ENCODE assay signal across 15 cellular contexts in the genomic region with DNA sequence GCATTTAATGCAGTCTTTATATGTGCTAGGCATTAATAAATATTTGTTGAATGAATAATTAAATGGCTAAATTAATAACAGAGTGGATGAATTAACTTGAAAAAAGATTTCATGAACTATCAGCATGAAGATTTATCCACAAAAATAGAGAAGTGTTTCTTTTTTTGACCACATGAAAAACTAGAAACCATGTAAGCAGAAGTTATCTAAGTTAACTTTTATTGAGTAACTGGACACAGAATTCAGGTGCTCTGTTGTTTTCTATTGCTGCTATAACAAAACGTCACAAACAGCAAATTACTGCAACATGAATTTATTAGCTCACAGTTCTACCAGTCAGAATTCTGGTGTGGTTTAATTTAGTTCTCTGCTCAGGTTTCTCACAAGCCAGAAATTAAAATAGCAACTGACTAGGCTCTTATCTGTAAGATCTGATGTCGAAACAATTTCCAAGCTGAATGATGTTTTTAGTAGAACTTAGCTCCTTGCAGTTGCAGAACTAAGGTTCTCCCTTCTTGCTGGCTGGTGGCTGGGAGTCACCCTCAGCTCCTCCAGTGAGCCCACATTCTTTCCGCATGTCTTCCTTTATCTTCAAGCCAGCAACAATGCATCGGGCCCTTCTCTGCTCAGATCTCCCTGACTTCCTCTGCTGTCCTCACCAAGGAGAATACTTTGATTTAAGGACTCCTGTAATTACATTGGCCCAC.
DNase-seq lines count a peak whose midpoint lies in the region; ATAC-seq and TF ChIP-seq lines count a peak whose summit lies in the region.
"Had no signal": no experiment of that assay in that cellular context is flagged by ENCODE, and none has a peak within 500 bp of the region (broad histone marks: within the 10 kb centered on the region; RNA-seq: fewer than 3 reads in every experiment).

No MANE protein-coding gene starts in this region.

- peak; percentile 57 for ATAC-seq in aorta (ENCODE audit: low FRiP score)

- H3K27me3 ChIP-seq in mammary epithelial cell (ENCODE audit: insufficient read depth, low read length) (no peaks in the 10 kb centered on the region), breast epithelium (no peaks in the 10 kb centered on the region), PC-9 (ENCODE audit: insufficient read depth, low read depth) (no peaks in the 10 kb centered on the region), aorta (ENCODE audit: control insufficient read depth in 1 of 2, insufficient read depth in 2 of 2, low read length in 1 of 2) (no peaks in the 10 kb centered on the region)
- H3K27me3 ChIP-seq: tibial artery had no signal

- CTCF ChIA-PET in mammary epithelial cell (lab: Charles Lee; ENCODE audit: low non-redundant PET) (no interaction called here), PC-9 (lab: Charles Lee) (no interaction called here)

- no peaks in the 10 kb centered on the region for H3K9me3 ChIP-seq in mammary epithelial cell (replicated peaks; ENCODE audit: insufficient read depth, low read length)
- H3K9me3 ChIP-seq in breast epithelium = no peaks in the 10 kb centered on the region
- no peaks in the 10 kb centered on the region; the same call in 1 of the 2 replicates for H3K9me3 ChIP-seq in PC-9 (ENCODE audit: insufficient read depth, low read depth)
- no peaks in the 10 kb centered on the region for H3K9me3 ChIP-seq in aorta (ENCODE audit: control insufficient read depth, low read length)
- H3K9me3 ChIP-seq: tibial artery had no signal

- BruUV-seq in mammary epithelial cell (replicated peaks; lab: Mats Ljungman, UMichigan) = no TSS peak
- no TSS peak for BruUV-seq in PC-9 (replicated peaks; lab: Mats Ljungman, UMichigan)

- H3K36me3 ChIP-seq in mammary epithelial cell (ENCODE audit: insufficient read depth, low read length) (no peaks in the 10 kb centered on the region), breast epithelium (no peaks in the 10 kb centered on the region), PC-9 (ENCODE audit: low read depth) (no peaks in the 10 kb centered on the region), aorta (ENCODE audit: control insufficient read depth in 1 of 2, insufficient read depth in 2 of 2, low read length in 1 of 2) (no peaks in the 10 kb centered on the region)
- H3K36me3 ChIP-seq: tibial artery had no signal

- H3K79me2 ChIP-seq in mammary epithelial cell (ENCODE audit: insufficient read depth, low read length) (no peaks in the 10 kb centered on the region), PC-9 (ENCODE audit: low read depth) (no peaks in the 10 kb centered on the region)

- no peak for TF ChIP-seq POLR2A in breast epithelium (IDR thresholded peaks at IDR 0.05)

- H3K27ac ChIP-seq in mammary epithelial cell (ENCODE audit: insufficient read depth, low read depth, low read length) (no peak overlapping the region), breast epithelium (no peak overlapping the region), PC-9 (no peak overlapping the region), aorta (ENCODE audit: low read depth in 1 of 2, low read length in 2 of 2) (peak overlapping the region; percentile 74 to 87)

- H3K9me2 ChIP-seq in PC-9 (ENCODE audit: insufficient read depth) = no peaks in the 10 kb centered on the region

- H3K4me2 ChIP-seq in mammary epithelial cell (ENCODE audit: insufficient read depth, low read depth, low read length) = no peak overlapping the region
- no peak overlapping the region for H3K4me2 ChIP-seq in PC-9

- POLR2A ChIA-PET in PC-9 (lab: Charles Lee; ENCODE audit: unreplicated experiment) = no interaction called here

- H3K9ac ChIP-seq in mammary epithelial cell (ENCODE audit: insufficient read depth, low read length) = no peak overlapping the region

- no peaks in the 10 kb centered on the region for H4K20me1 ChIP-seq in mammary epithelial cell (ENCODE audit: insufficient read depth, low read length)
- no peaks in the 10 kb centered on the region for H4K20me1 ChIP-seq in PC-9 (ENCODE audit: insufficient read depth)

- no peaks in the 10 kb centered on the region for H3F3A ChIP-seq in PC-9 (ENCODE audit: insufficient read depth, low read depth)

- dilution Hi-C loops in mammary epithelial cell (cut with HindIII; ENCODE audit: low sequenced_read_pairs) = no loop called here

- TF ChIP-seq CTCF in mammary epithelial cell (conservative IDR thresholded peaks at IDR 0.05 in 1 of 2, IDR thresholded peaks at IDR 0.05 in 1 of 2; ENCODE audit: extremely low read depth in 1 of 2, insufficient read depth in 1 of 2, low read depth in 1 of 2, low read length in 2 of 2) = no peak
- no peak for TF ChIP-seq CTCF in breast epithelium (IDR thresholded peaks at IDR 0.05)
- TF ChIP-seq CTCF in PC-9 (conservative IDR thresholded peaks at IDR 0.05) = no peak
- no peak for TF ChIP-seq CTCF in fibroblast of villous mesenchyme (IDR thresholded peaks at IDR 0.05; ENCODE audit: insufficient read depth, low read depth, low read length)
- TF ChIP-seq CTCF in GM20000 (IDR thresholded peaks at IDR 0.05; ENCODE audit: extremely low read depth, missing control alignments) = no peak

- H2AFZ ChIP-seq in mammary epithelial cell (ENCODE audit: low read depth, low read length) = peak overlapping the region; percentile 4
- H2AFZ ChIP-seq in PC-9 = peak overlapping the region; percentile 45; the same call in 1 of the 2 replicates

- in situ Hi-C loops in mammary epithelial cell (cut with MboI; ENCODE audit: low sequenced_read_pairs in 2 of 2) = no loop called here

- no peaks in the 10 kb centered on the region for H3K4me1 ChIP-seq in mammary epithelial cell (ENCODE audit: insufficient read depth, low read length)
- no peaks in the 10 kb centered on the region for H3K4me1 ChIP-seq in breast epithelium
- no peaks in the 10 kb centered on the region for H3K4me1 ChIP-seq in PC-9 (replicated peaks; ENCODE audit: insufficient read depth)
- H3K4me1 ChIP-seq in aorta (ENCODE audit: control insufficient read depth in 1 of 2, insufficient read depth in 2 of 2, low read length in 2 of 2) = peaks cover 2% of the 10 kb centered on the region in 2 donors

- intact Hi-C loops in mammary epithelial cell (cut with micrococcal nuclease) (no loop called here), breast epithelium (cut with DNase I; ENCODE audit: low total_unique reads) (no loop called here), PC-9 (cut with micrococcal nuclease; ENCODE audit: unreplicated experiment) (no loop called here), aorta (cut with DNase I) (loop anchor here in 1 of 2 donors (10.0 kb wide), 1 partner anchor 62 kb away; no protein-coding TSS in a partner anchor)

- WGBS in mammary epithelial cell (ENCODE audit: low coverage, missing lambda C conversion rate) = 23% methylated on average over 4 of the region's 4 CpGs
- WGBS in aorta, 2 donors = 5 to 6% methylated on average over 4 of the region's 4 CpGs

- H3K4me3 ChIP-seq in mammary epithelial cell (replicated peaks in 1 of 3; ENCODE audit: insufficient read depth in 1 of 3, low read depth in 2 of 3, low read length in 3 of 3) (no peak overlapping the region), breast epithelium (no peak overlapping the region), PC-9 (no peak overlapping the region), fibroblast of villous mesenchyme (ENCODE audit: low read depth, low read length) (no peak overlapping the region), aorta (ENCODE audit: low read length in 2 of 2) (no peak overlapping the region)
- H3K4me3 ChIP-seq: tibial artery had no signal

- DNase-seq in mammary epithelial cell (peak; percentile 4), breast epithelium (ENCODE audit: low spot score in 2 of 2) (no peak), PC-9 (no peak), fibroblast of villous mesenchyme (ENCODE audit: low read depth) (peak; percentile 55), aorta (no peak), GM20000 (ENCODE audit: low spot score) (no peak)
- DNase-seq in activated CD8-positive, alpha-beta memory T cell treated with anti-CD3 and anti-CD28 coated beads, Interleukin-2, amount 50 U/mL, for 48 hours = no peak
- DNase-seq in central memory CD4-positive, alpha-beta T cell = no peak
- DNase-seq: 8988T; Calu3; cortex of kidney; NCI-H2029 treated with DMSO at 0.1 percent for 48 hours; NCI-H82; stimulated activated CD4-positive, alpha-beta T cell treated with anti-CD3 and anti-CD28 coated beads, Interleukin-1b, Interleukin-23, amount 100 ng/mL, for 48 hours; tibial artery had no signal

Comparison
In these comparisons a context has a peak if more than half of its experiments do, and no peak if none do; other contexts are left out.
1. DNase-seq: peak in mammary epithelial cell (single experiment) and fibroblast of villous mesenchyme (single experiment); none in breast epithelium (0 of 2), PC-9 (0 of 2), aorta (0 of 2), GM20000 (single experiment), activated CD8-positive, alpha-beta memory T cell treated with anti-CD3 and anti-CD28 coated beads, Interleukin-2, amount 50 U/mL, for 48 hours (single experiment) and central memory CD4-positive, alpha-beta T cell (single experiment).
2. H3K27ac ChIP-seq: peak in aorta (2 of 2); none in mammary epithelial cell (single experiment), breast epithelium (0 of 2) and PC-9 (single experiment).